ENCODE assay signal across 16 cellular contexts in genomic region chr13:36888645-36889044, GRCh38. TPM values are rescaled to one million over a fixed set of nuclear protein-coding genes. Genes with fewer than 3 reads are reported as not detected.
"Had no signal": no experiment of that assay in that cellular context is flagged by ENCODE, and none has a peak within 500 bp of the region (broad histone marks: within the 10 kb centered on the region; RNA-seq: fewer than 3 reads in every experiment).

No MANE protein-coding gene starts in this region.

- H3K9me3 ChIP-seq: lower lobe of right lung, right lobe of liver had no signal

- H3K36me3 Mint-ChIP-seq: activated naive CD4-positive, alpha-beta T cell treated with anti-CD3 and anti-CD28 coated beads, Interleukin-2, amount 50 U/mL, for 24 hours had no signal

- H3K27ac ChIP-seq: lower lobe of right lung, right lobe of liver had no signal

- H3K4me1 ChIP-seq: right lobe of liver had no signal

- DNase-seq: activated CD4-positive, alpha-beta T cell treated with anti-CD3 and anti-CD28 coated beads, Interleukin-2, amount 50 U/mL, for 1 hour; activated T-cell treated with anti-CD3 and anti-CD28 coated beads for 4 hours; amniotic stem cell; dorsolateral prefrontal cortex; foreskin fibroblast; left cardiac atrium; lower lobe of right lung; naive B cell; posterior cingulate gyrus; right lobe of liver; stimulated activated CD4-positive, alpha-beta T cell treated with anti-CD3 and anti-CD28 coated beads, Interleukin-2, amount 100 ng/mL, for 24 hours; stimulated activated naive CD4-positive, alpha-beta T cell had no signal

- H3K27me3 ChIP-seq: dorsolateral prefrontal cortex, right lobe of liver had no signal

- ATAC-seq: esophagus mucosa, left cardiac atrium, lower lobe of right lung, right lobe of liver had no signal

- H3K4me1 Mint-ChIP-seq: activated naive CD4-positive, alpha-beta T cell treated with anti-CD3 and anti-CD28 coated beads, Interleukin-2, amount 50 U/mL, for 24 hours had no signal

- H3K36me3 ChIP-seq: lower lobe of right lung, right lobe of liver had no signal

- H3K9me3 Mint-ChIP-seq: activated naive CD4-positive, alpha-beta T cell treated with anti-CD3 and anti-CD28 coated beads, Interleukin-2, amount 50 U/mL, for 24 hours had no signal

- H3K4me3 ChIP-seq: dorsolateral prefrontal cortex, lower lobe of right lung, right lobe of liver had no signal

- H3K4me3 Mint-ChIP-seq: activated naive CD4-positive, alpha-beta T cell treated with anti-CD3 and anti-CD28 coated beads, Interleukin-2, amount 50 U/mL, for 24 hours; naive B cell had no signal

- H3K27ac Mint-ChIP-seq: activated naive CD4-positive, alpha-beta T cell treated with anti-CD3 and anti-CD28 coated beads, Interleukin-2, amount 50 U/mL, for 24 hours; naive B cell had no signal

RNA-seq across cellular contexts. Expression of gene SMAD9, which starts 31.4 kb away (rescaled TPM):
- total RNA-seq: activated CD8-positive, alpha-beta memory T cell treated with anti-CD3 and anti-CD28 coated beads for 36 hours; T-helper 2 cell treated with Interferon-gamma antibody and Interleukin-4, amounts not matched to agents 100 ng/mL and 5 ng/mL, for 36 hours had no signal
